In the genomic region with DNA sequence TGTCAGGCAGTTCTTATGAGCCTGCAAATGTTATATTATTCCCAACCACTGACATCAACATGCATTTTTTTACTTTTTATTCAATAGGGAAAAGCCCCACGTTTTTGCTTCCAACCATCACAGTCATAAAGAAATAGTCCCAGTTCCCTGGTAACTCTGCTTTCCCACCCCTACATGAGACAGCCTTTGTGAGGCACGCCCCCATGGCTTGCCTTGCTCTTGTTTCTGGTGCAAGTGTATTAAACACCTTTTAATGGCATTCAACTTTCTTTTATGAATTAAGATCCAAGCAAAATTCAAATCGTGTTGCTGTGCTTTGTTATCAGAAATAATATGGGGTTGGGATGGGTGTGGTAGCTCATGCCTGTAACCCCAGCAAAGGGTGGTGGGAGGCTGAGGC, we compare ENCODE assay signal across 21 cellular contexts.
"Had no signal": no experiment of that assay in that cellular context is flagged by ENCODE, and none has a peak within 500 bp of the region (broad histone marks: within the 10 kb centered on the region; RNA-seq: fewer than 3 reads in every experiment).

No MANE protein-coding gene starts in this region.

- H3K4me1 Mint-ChIP-seq: endodermal cell had no signal

- H3K27me3 Mint-ChIP-seq: dendritic cell treated with granulocyte-macrophage colony-stimulating factor and Interleukin-4, amounts not matched to agents 40 ng/mL and 50 ng/mL, for 4 days; effector memory CD8-positive, alpha-beta T cell had no signal

- ATAC-seq: effector memory CD8-positive, alpha-beta T cell; esophagus mucosa; foreskin keratinocyte; gastrocnemius medialis; gastroesophageal sphincter; heart left ventricle; heart right ventricle had no signal

- DNase-seq: colonic mucosa; cortex of kidney; dermis blood vessel endothelial cell; dorsolateral prefrontal cortex; effector CD4-positive, alpha-beta T cell; effector CD8-positive, alpha-beta T cell; effector memory CD4-positive, alpha-beta T cell; effector memory CD8-positive, alpha-beta T cell; endodermal cell; erythroblast; esophagus squamous epithelium; foreskin fibroblast; foreskin keratinocyte; foreskin melanocyte; gastrocnemius medialis; glutamatergic neuron; heart left ventricle; heart right ventricle had no signal

- H3K27ac Mint-ChIP-seq: dendritic cell treated with granulocyte-macrophage colony-stimulating factor and Interleukin-4, amounts not matched to agents 40 ng/mL and 50 ng/mL, for 4 days; effector memory CD8-positive, alpha-beta T cell; endodermal cell had no signal

- H3K4me3 Mint-ChIP-seq: dendritic cell treated with granulocyte-macrophage colony-stimulating factor and Interleukin-4, amounts not matched to agents 40 ng/mL and 50 ng/mL, for 4 days; effector memory CD8-positive, alpha-beta T cell; endodermal cell had no signal
